9 cellular contexts compared by ENCODE assay signal in the genomic region with DNA sequence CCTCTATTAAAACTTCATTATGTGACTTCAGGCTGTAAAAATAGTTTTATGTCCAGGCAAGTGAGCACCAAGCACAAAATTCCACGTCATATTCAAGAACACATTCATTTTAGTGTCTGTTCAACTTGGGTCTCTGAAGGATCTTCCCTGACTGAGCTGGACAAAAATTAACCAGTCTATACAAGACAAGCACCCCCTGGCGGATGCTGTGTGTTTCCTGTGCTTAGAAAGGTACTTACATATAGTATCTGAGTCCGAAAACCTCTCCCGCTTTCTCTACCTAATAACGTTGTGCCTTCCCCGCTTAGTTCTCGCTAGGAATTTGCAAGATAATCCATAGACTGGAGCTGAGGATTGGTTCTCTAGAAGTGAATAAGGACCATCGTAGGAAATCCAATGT.
DNase-seq lines count a peak whose midpoint lies in the region; ATAC-seq, FAIRE-seq and TF ChIP-seq lines count a peak whose summit lies in the region.
"Had no signal": no experiment of that assay in that cellular context is flagged by ENCODE, and none has a peak within 500 bp of the region (broad histone marks: within the 10 kb centered on the region; RNA-seq: fewer than 3 reads in every experiment).

No MANE protein-coding gene starts in this region.

- H3K27me3 ChIP-seq in GM23338 (ENCODE audit: insufficient read depth), result no peaks in the 10 kb centered on the region

- H3K27ac ChIP-seq in GM23338 (ENCODE audit: low read depth), result no peak overlapping the region

- H3K4me3 Mint-ChIP-seq in GM23338, result no peak overlapping the region
- H3K4me3 Mint-ChIP-seq: activated naive CD4-positive, alpha-beta T cell treated with anti-CD3 and anti-CD28 coated beads, Interleukin-2, amount 50 U/mL, for 24 hours had no signal

- no peaks in the 10 kb centered on the region for H3K36me3 ChIP-seq in GM23338 (ENCODE audit: insufficient read depth)

- no peaks in the 10 kb centered on the region for H3K4me1 Mint-ChIP-seq in GM23338
- H3K4me1 Mint-ChIP-seq: activated naive CD4-positive, alpha-beta T cell treated with anti-CD3 and anti-CD28 coated beads, Interleukin-2, amount 50 U/mL, for 24 hours had no signal

- no peaks in the 10 kb centered on the region for H3K4me1 ChIP-seq in GM23338 (ENCODE audit: insufficient read depth)

- H3K36me3 Mint-ChIP-seq in GM23338 (ENCODE audit: low read depth), result no peaks in the 10 kb centered on the region
- H3K36me3 Mint-ChIP-seq: activated naive CD4-positive, alpha-beta T cell treated with anti-CD3 and anti-CD28 coated beads, Interleukin-2, amount 50 U/mL, for 24 hours had no signal

- H3K27ac Mint-ChIP-seq in GM23338, result no peak overlapping the region
- H3K27ac Mint-ChIP-seq: activated naive CD4-positive, alpha-beta T cell treated with anti-CD3 and anti-CD28 coated beads, Interleukin-2, amount 50 U/mL, for 24 hours had no signal

- H3K27me3 Mint-ChIP-seq in GM23338 (ENCODE audit: insufficient read depth, low read depth, poor library complexity), result no peaks in the 10 kb centered on the region
- H3K27me3 Mint-ChIP-seq: activated naive CD4-positive, alpha-beta T cell treated with anti-CD3 and anti-CD28 coated beads, Interleukin-2, amount 50 U/mL, for 24 hours had no signal

- H3K4me2 ChIP-seq in GM23338, result no peak overlapping the region

- H3K79me2 ChIP-seq in GM23338 (replicated peaks; ENCODE audit: insufficient read depth), result no peaks in the 10 kb centered on the region

- ATAC-seq in GM23338 (peak; percentile 84), GM19452 (IDR thresholded peaks at IDR 0.05; ENCODE audit: unreplicated experiment) (no peak), HG02870 (IDR thresholded peaks at IDR 0.05; ENCODE audit: unreplicated experiment) (no peak)

- no peaks in the 10 kb centered on the region for H3F3A ChIP-seq in GM23338 (replicated peaks; ENCODE audit: low read depth)

- 0 out of 2 replicates have a peak, but pooled peaks cover 3% of the 10 kb centered on the region for H3K9me2 ChIP-seq in GM23338 (ENCODE audit: insufficient read depth)

- no peak overlapping the region for H2AFZ ChIP-seq in GM23338

- H4K20me1 ChIP-seq in GM23338 (replicated peaks; ENCODE audit: insufficient read depth), result no peaks in the 10 kb centered on the region

- no peak overlapping the region for H3K4me3 ChIP-seq in GM23338
- no peak overlapping the region for H3K4me3 ChIP-seq in fibroblast of villous mesenchyme (ENCODE audit: low read depth, low read length)

- no peak for FAIRE-seq in urothelium cell line (lab: Jason Lieb, UNC)

- DNase-seq in COR-L47 (lab: John Stamatoyannopoulos, UW) (peak; percentile 7), GM23338 (ENCODE audit: low spot score) (peak; percentile 88), NCI-H82 (lab: John Stamatoyannopoulos, UW) (peak; percentile 86), fibroblast of villous mesenchyme (ENCODE audit: low read depth) (peak; percentile 0), urothelium cell line (ENCODE audit: low spot score) (peak; percentile 3), NCI-H345 treated with DMSO at 0.1 percent for 48 hours (lab: John Stamatoyannopoulos, UW; ENCODE audit: unreplicated experiment) (no peak)

- no peaks in the 10 kb centered on the region for H3K9me3 Mint-ChIP-seq in GM23338

- TF ChIP-seq CTCF in GM23338 (conservative IDR thresholded peaks at IDR 0.05; ENCODE audit: low read depth in 2 of 2), result peak; percentile 65 to 72
- no peak for TF ChIP-seq CTCF in fibroblast of villous mesenchyme (IDR thresholded peaks at IDR 0.05; ENCODE audit: insufficient read depth, low read depth, low read length)

TF ChIP-seq in GM23338, 12 proteins besides CTCF, POLR2A, EP300 and RAD21:
- TF ChIP-seq EZH2 (IDR thresholded peaks at IDR 0.05; ENCODE audit: low read depth, unreplicated experiment) (no peak), JUNB (IDR thresholded peaks at IDR 0.05; ENCODE audit: unreplicated experiment) (no peak), ZNF114 (CRISPR knock-in tag; IDR thresholded peaks at IDR 0.05) (no peak), ETS1 (IDR thresholded peaks at IDR 0.05) (no peak), NANOG (IDR thresholded peaks at IDR 0.05; ENCODE audit: borderline replicate concordance) (no peak), ZNF462 (CRISPR knock-in tag; IDR thresholded peaks at IDR 0.05) (no peak)
